Comparison of ENCODE assay signal across 8 cellular contexts in genomic region chr9:97740848-97741821, GRCh38. TPM values are rescaled to one million over a fixed set of nuclear protein-coding genes. Genes with fewer than 3 reads are reported as not detected.
A peak's percentile ranks its signal among the peaks of the same experiment; 100 is the strongest.
DNase-seq lines count a peak whose midpoint lies in the region; ATAC-seq and TF ChIP-seq lines count a peak whose summit lies in the region.

No MANE protein-coding gene starts in this region.

- H3K27me3 ChIP-seq in lung (ENCODE audit: control insufficient read depth, insufficient read depth) = no peaks in the 10 kb centered on the region

- H3K36me3 ChIP-seq in lung (ENCODE audit: control insufficient read depth in 2 of 2, insufficient read depth in 2 of 2, low read length in 2 of 2) = no peaks in the 10 kb centered on the region

- no peak for DNase-seq in AG09309 (ENCODE audit: low read depth)
- peak; percentile 70 for DNase-seq in HFFc6
- peak; percentile 7 to 35 for DNase-seq in activated CD4-positive, alpha-beta T cell treated with anti-CD3 and anti-CD28 coated beads for 24 hours (ENCODE audit: low read depth in 2 of 2)
- DNase-seq in ecto neural progenitor cell (ENCODE audit: low spot score) = peak; percentile 87
- peak; percentile 44 for DNase-seq in lung (ENCODE audit: low spot score)
- peak; percentile 16 to 24 for DNase-seq in stimulated activated CD8-positive, alpha-beta memory T cell treated with anti-CD3 and anti-CD28 coated beads, Interleukin-2, amount 100 ng/mL, for 48 hours (ENCODE audit: low read depth in 2 of 2)

- ATAC-seq in lung (ENCODE audit: insufficient read depth, low FRiP score) = peak; percentile 64
- ATAC-seq in GM18502 (IDR thresholded peaks at IDR 0.05; ENCODE audit: poor library complexity, unreplicated experiment) = no peak
- no peak for ATAC-seq in GM18861 (IDR thresholded peaks at IDR 0.05; ENCODE audit: unreplicated experiment)

- peak overlapping the region; percentile 71 for H3K27ac Mint-ChIP-seq in HFFc6

- peaks cover 17% of the 10 kb centered on the region for H3K27me3 Mint-ChIP-seq in HFFc6 (ENCODE audit: insufficient read depth)

- H3K4me1 Mint-ChIP-seq in HFFc6 (ENCODE audit: low read depth) = peaks cover 34% of the 10 kb centered on the region

- peaks cover 13% of the 10 kb centered on the region for H3K36me3 Mint-ChIP-seq in HFFc6 (ENCODE audit: low read depth)

- H3K9me3 Mint-ChIP-seq in HFFc6 = peaks cover 7% of the 10 kb centered on the region; the same call in 1 of the 2 replicates

- TF ChIP-seq CTCF in AG09309 (IDR thresholded peaks at IDR 0.05; ENCODE audit: control insufficient read depth, insufficient read depth, low read depth, low read length, missing control alignments) = peak; percentile 26
- TF ChIP-seq CTCF in HFFc6 (IDR thresholded peaks at IDR 0.05) = peak; percentile 51
- no peak for TF ChIP-seq CTCF in lung (IDR thresholded peaks at IDR 0.05; ENCODE audit: control extremely low read depth, extremely low read depth)

- WGBS in lung, 2 donors = 5% methylated on average over 42 to 56 of the region's 56 CpGs

- H3K4me3 ChIP-seq in AG09309 (ENCODE audit: control insufficient read depth, low read depth, low read length) (peak overlapping the region; percentile 40), lung (no peak overlapping the region)

- H3K4me1 ChIP-seq in lung (ENCODE audit: control insufficient read depth in 2 of 2, insufficient read depth in 2 of 2, low read length in 2 of 2) = peaks cover 2 to 8% of the 10 kb centered on the region in 2 donors

- H3K27ac ChIP-seq in lung (ENCODE audit: low read depth in 1 of 2, low read length in 1 of 2) = no peak overlapping the region

- peak overlapping the region; percentile 43 for H3K4me3 Mint-ChIP-seq in HFFc6

- peaks cover 0 to 16% of the 10 kb centered on the region in 2 donors for H3K9me3 ChIP-seq in lung (ENCODE audit: control insufficient read depth in 2 of 2, insufficient read depth in 1 of 2, low read length in 1 of 2)

RNA-seq across cellular contexts. Expression of gene XPA, which starts 44.0 kb away (rescaled TPM):
- 10 to 100 TPM in 2 of 6 experiments, 1 to 10 TPM in 4; 6.5 to 10.7 (median 9.6) TPM for total RNA-seq in HFFc6 (2021; fragmentation: NEBNext Ultra II Directional; extraction: Animal tissue kit (Norgen Biotek cat#: 25700))
- total RNA-seq in lung = 10 to 100 TPM; 10.2 to 23.0 TPM
- 10 to 100 TPM in 1 of 2 donors, 1 to 10 TPM in 1; 9.2 to 10.8 TPM for polyA plus RNA-seq in lung
